In genomic region chrX:102712216-102712966, GRCh38 we compare ENCODE assay signal across 8 cellular contexts. TPM values are rescaled to one million over a fixed set of nuclear protein-coding genes. Genes with fewer than 3 reads are reported as not detected.
DNase-seq lines count a peak whose midpoint lies in the region; ATAC-seq and TF ChIP-seq lines count a peak whose summit lies in the region.

GPRASP2 (plus strand) TSS chrX:102712448; CDS start chrX:102714870, 2,422 bp downstream.

- H4K20me1 ChIP-seq in fibroblast of lung (ENCODE audit: control insufficient read depth, extremely low read depth, insufficient read depth, low read length): no peaks in the 10 kb centered on the region

- TF ChIP-seq CTCF in fibroblast of lung (conservative IDR thresholded peaks at IDR 0.05 in 1 of 2, IDR thresholded peaks at IDR 0.05 in 1 of 2; ENCODE audit: low read depth in 1 of 2, low read length in 2 of 2): no peak

- no peaks in the 10 kb centered on the region for H3K79me2 ChIP-seq in fibroblast of lung (ENCODE audit: control insufficient read depth, insufficient read depth, low read length)

- peak within 1 kb of the TSS; percentile 78 for H2AFZ ChIP-seq in fibroblast of lung (ENCODE audit: low read length)

- H3K9ac ChIP-seq in HUES64 (ENCODE audit: low read depth, low read length) (peak within 1 kb of the TSS; percentile 58), fibroblast of lung (ENCODE audit: insufficient read depth, low read length) (peak within 1 kb of the TSS; percentile 58)

- H3K27me3 Mint-ChIP-seq in activated T-cell treated with anti-CD3 and anti-CD28 coated beads, Interleukin-2, amount 50 U/mL, for 72 hours (ENCODE audit: low read depth): peaks cover 38% of the 10 kb centered on the region

- H3K36me3 Mint-ChIP-seq in activated T-cell treated with anti-CD3 and anti-CD28 coated beads, Interleukin-2, amount 50 U/mL, for 72 hours (ENCODE audit: insufficient read depth in 2 of 2): no peaks in the 10 kb centered on the region

- DNase-seq in D341Med (ENCODE audit: low spot score) (peak; percentile 56), fibroblast of lung (ENCODE audit: low read depth in 2 of 2) (peak in 1 of 2 donors; percentile 23), myocyte (ENCODE audit: low read depth) (peak; percentile 27), AML-193 (lab: John Stamatoyannopoulos, UW) (no peak)
- peak; percentile 19 to 23 for DNase-seq in activated T-cell treated with anti-CD3 and anti-CD28 coated beads, Interleukin-2, amount 50 U/mL, for 72 hours

- peak; percentile 57 to 74 for ATAC-seq in activated T-cell treated with anti-CD3 and anti-CD28 coated beads, Interleukin-2, amount 50 U/mL, for 72 hours (replicated peaks in 1 of 2)
- ATAC-seq in HG03460 (IDR thresholded peaks at IDR 0.05; ENCODE audit: unreplicated experiment): no peak

- peak within 1 kb of the TSS; percentile 80 for H3K4me3 ChIP-seq in HUES64 (ENCODE audit: low read length)
- H3K4me3 ChIP-seq in fibroblast of lung (replicated peaks in 1 of 4; ENCODE audit: control extremely low read depth in 1 of 4, insufficient read depth in 1 of 4, low read depth in 3 of 4, low read length in 4 of 4): peak within 1 kb of the TSS; percentile 64 to 80 (median 70)
- peak within 1 kb of the TSS; percentile 64 for H3K4me3 ChIP-seq in urinary bladder (ENCODE audit: low read depth, low read length)

- no peaks in the 10 kb centered on the region for H3K4me1 ChIP-seq in HUES64 (ENCODE audit: insufficient read depth, low read length)
- H3K4me1 ChIP-seq in fibroblast of lung (ENCODE audit: control insufficient read depth, extremely low read depth, insufficient read depth, low read length): no peaks in the 10 kb centered on the region
- H3K4me1 ChIP-seq in urinary bladder (ENCODE audit: insufficient read depth): no peaks in the 10 kb centered on the region

- peaks cover 15% of the 10 kb centered on the region for H3K4me1 Mint-ChIP-seq in activated T-cell treated with anti-CD3 and anti-CD28 coated beads, Interleukin-2, amount 50 U/mL, for 72 hours (ENCODE audit: low read depth)

- no peaks in the 10 kb centered on the region for H3K9me3 Mint-ChIP-seq in activated T-cell treated with anti-CD3 and anti-CD28 coated beads, Interleukin-2, amount 50 U/mL, for 72 hours

- no peaks in the 10 kb centered on the region for H3K9me3 ChIP-seq in HUES64 (ENCODE audit: insufficient read depth, low read depth, low read length)
- H3K9me3 ChIP-seq in fibroblast of lung (ENCODE audit: control insufficient read depth, insufficient read depth, low read depth, low read length): no peaks in the 10 kb centered on the region

- WGBS in HUES64: under 1% methylated on average over 68 of the region's 68 CpGs
- WGBS in urinary bladder: 1% methylated on average over 57 of the region's 68 CpGs

- H3K4me3 Mint-ChIP-seq in activated T-cell treated with anti-CD3 and anti-CD28 coated beads, Interleukin-2, amount 50 U/mL, for 72 hours: peak within 1 kb of the TSS; percentile 79 to 89

- H3K27ac ChIP-seq in HUES64 (ENCODE audit: low read depth, low read length) (no peak within 1 kb of the TSS), fibroblast of lung (ENCODE audit: insufficient read depth, low read length) (peak within 1 kb of the TSS; percentile 59), urinary bladder (ENCODE audit: low read depth) (peak within 1 kb of the TSS; percentile 84)

- peaks cover 10% of the 10 kb centered on the region for H3K27me3 ChIP-seq in HUES64 (ENCODE audit: insufficient read depth, low read length)
- no peaks in the 10 kb centered on the region for H3K27me3 ChIP-seq in fibroblast of lung (ENCODE audit: control insufficient read depth, insufficient read depth, low read length)

- no peak within 1 kb of the TSS for H3K27ac Mint-ChIP-seq in activated T-cell treated with anti-CD3 and anti-CD28 coated beads, Interleukin-2, amount 50 U/mL, for 72 hours

- H3K36me3 ChIP-seq in HUES64 (ENCODE audit: insufficient read depth, low read length) (no peaks in the 10 kb centered on the region; the same call in 1 of the 2 replicates), fibroblast of lung (ENCODE audit: control insufficient read depth, insufficient read depth, low read length) (no peaks in the 10 kb centered on the region), urinary bladder (ENCODE audit: insufficient read depth) (no peaks in the 10 kb centered on the region)

- peak within 1 kb of the TSS; percentile 75 for H3K4me2 ChIP-seq in fibroblast of lung (ENCODE audit: extremely low read depth, insufficient read depth, low read length)

RNA-seq across cellular contexts. Expression of gene GPRASP2, which starts in this region (rescaled TPM):
- 10.3 TPM for polyA plus RNA-seq in HUES64 (2013, experiment 1 of 2)
- polyA plus RNA-seq in HUES64 (2013, experiment 2 of 2): 13.1 TPM
- 1 to 10 TPM in 1 of 2 donors, under 1 TPM in 1; 0.60 to 1.4 TPM for total RNA-seq in activated T-cell treated with anti-CD3 and anti-CD28 coated beads, Interleukin-2, amount 50 U/mL, for 72 hours
- total RNA-seq in fibroblast of lung (16.9 and 24.6 TPM in 2 replicates), myocyte (6.6 and 11.0 TPM in 2 replicates), urinary bladder (44.2 TPM)
- polyA plus RNA-seq in fibroblast of lung (8.8 and 12.9 TPM in 2 replicates), urinary bladder (17.7 TPM)
- 7.5 and 11.6 TPM in 2 replicates for polyA plus RNA-seq in fibroblast of lung (2012)
- polyA minus RNA-seq in fibroblast of lung (ENCODE audit: low replicate concordance): 9.4 TPM in 2 replicates
- 9.7 TPM for polyA plus RNA-seq in myocyte (2012)

Comparison
In these comparisons a context has a peak if more than half of its experiments do, and no peak if none do; other contexts are left out.
1. DNase-seq: peak in D341Med (single experiment), activated T-cell treated with anti-CD3 and anti-CD28 coated beads, Interleukin-2, amount 50 U/mL, for 72 hours (2 of 2) and myocyte (single experiment); none in AML-193 (0 of 2).
2. Peak in every context shown above with its lines, with median percentiles within 50 percentile points of each other: H3K4me3 ChIP-seq.